In the genomic region with DNA sequence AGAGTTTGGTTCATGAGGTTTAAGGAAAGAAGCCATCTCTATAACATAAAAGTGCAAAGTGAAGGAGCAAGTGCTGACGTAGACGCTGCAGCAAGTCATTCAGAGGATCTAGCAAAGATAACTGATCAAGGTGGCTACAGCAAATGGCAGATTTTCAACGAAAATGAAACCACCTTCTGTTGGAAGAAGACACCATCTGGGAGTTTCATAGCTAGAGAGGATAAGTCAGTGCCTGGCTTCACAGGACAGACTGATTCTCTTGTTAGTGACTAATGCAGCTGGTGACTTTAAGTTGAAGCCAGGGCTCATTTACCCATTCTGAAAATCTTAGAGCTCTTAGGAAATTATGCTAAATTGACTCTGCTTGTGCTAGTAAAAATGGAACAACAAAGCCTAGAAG, we compare ENCODE assay signal across 24 cellular contexts. TPM values are rescaled to one million over a fixed set of nuclear protein-coding genes. Genes with fewer than 3 reads are reported as not detected.
DNase-seq lines count a peak whose midpoint lies in the region; ATAC-seq and TF ChIP-seq lines count a peak whose summit lies in the region.
"Had no signal": no experiment of that assay in that cellular context is flagged by ENCODE, and none has a peak within 500 bp of the region (broad histone marks: within the 10 kb centered on the region; RNA-seq: fewer than 3 reads in every experiment).

No MANE protein-coding gene starts in this region.

- POLR2A ChIA-PET in A673 (lab: Charles Lee; ENCODE audit: low non-redundant PET), result no interaction called here

- peaks cover 16% of the 10 kb centered on the region for H3K4me1 Mint-ChIP-seq in activated T-helper 2 cell treated with anti-CD3 and anti-CD28 coated beads, Interferon-gamma antibody, Interleukin-2, Interleukin-4, amounts not matched to agents 10 μg/mL and 5 μg/mL and 100 μg/mL, durations not matched to agents 14 hours and 24 hours and 36 hours (ENCODE audit: low read depth)
- H3K4me1 Mint-ChIP-seq: activated B cell treated with CpG ODN at 0.5 μM for 24 hours, endodermal cell had no signal

- H3K27ac ChIP-seq in A673 (ENCODE audit: low read depth, low read length, poor library complexity, severe bottlenecking), result no peak overlapping the region
- H3K27ac ChIP-seq: BLaER1 treated with 17β-estradiol and CSF1 and Interleukin-3, amounts not matched to agents 10 nM and 100 nM; right lobe of liver; testis had no signal

- no peaks in the 10 kb centered on the region for H3K9me3 ChIP-seq in A673 (ENCODE audit: low read depth, low read length, poor library complexity, severe bottlenecking)
- H3K9me3 ChIP-seq: right lobe of liver, testis had no signal

- H3K27me3 ChIP-seq in A673 (replicated peaks; ENCODE audit: insufficient read depth, low read depth, low read length, poor library complexity), result peaks cover 36% of the 10 kb centered on the region
- H3K27me3 ChIP-seq: BLaER1 treated with 17β-estradiol and CSF1 and Interleukin-3, amounts not matched to agents 10 nM and 100 nM; right lobe of liver; testis had no signal

- no peaks in the 10 kb centered on the region for H3K4me1 ChIP-seq in A673 (ENCODE audit: insufficient read depth, low read length, poor library complexity, severe bottlenecking)
- H3K4me1 ChIP-seq: BLaER1 treated with 17β-estradiol and CSF1 and Interleukin-3, amounts not matched to agents 10 nM and 100 nM; right lobe of liver; testis had no signal

- intact Hi-C loops in activated T-helper 2 cell treated with anti-CD3 and anti-CD28 coated beads, Interferon-gamma antibody, Interleukin-2, Interleukin-4, amounts not matched to agents 10 μg/mL and 5 μg/mL and 100 μg/mL, durations not matched to agents 14 hours and 24 hours and 36 hours (cut with micrococcal nuclease), result loop anchor here (1.0 kb wide), 2 partner anchors 24 to 47 kb away; partner anchors contain the start of gene ILDR2
- intact Hi-C loops in A673 (cut with micrococcal nuclease; ENCODE audit: unreplicated experiment), result no loop called here

- H3K36me3 Mint-ChIP-seq in activated T-helper 2 cell treated with anti-CD3 and anti-CD28 coated beads, Interferon-gamma antibody, Interleukin-2, Interleukin-4, amounts not matched to agents 10 μg/mL and 5 μg/mL and 100 μg/mL, durations not matched to agents 14 hours and 24 hours and 36 hours (ENCODE audit: low read depth), result no peaks in the 10 kb centered on the region

- CTCF ChIA-PET in A673 (lab: Charles Lee), result no interaction called here

- ATAC-seq in GM18511 (IDR thresholded peaks at IDR 0.05; ENCODE audit: unreplicated experiment), result peak; percentile 48
- ATAC-seq in GM18909 (IDR thresholded peaks at IDR 0.05; ENCODE audit: poor library complexity, unreplicated experiment), result peak; percentile 73
- ATAC-seq in HG02798 (IDR thresholded peaks at IDR 0.05; ENCODE audit: poor library complexity, unreplicated experiment), result peak; percentile 63
- ATAC-seq: left cardiac atrium, right lobe of liver had no signal

- H3K4me3 Mint-ChIP-seq in activated T-helper 2 cell treated with anti-CD3 and anti-CD28 coated beads, Interferon-gamma antibody, Interleukin-2, Interleukin-4, amounts not matched to agents 10 μg/mL and 5 μg/mL and 100 μg/mL, durations not matched to agents 14 hours and 24 hours and 36 hours (ENCODE audit: low read depth), result no peak overlapping the region
- H3K4me3 Mint-ChIP-seq: activated B cell treated with CpG ODN at 0.5 μM for 24 hours; endodermal cell; T-helper 1 cell treated with Interleukin-12 subunit alpha and Interleukin-12 subunit beta and Interleukin-4 antibody, amounts not matched to agents 30 μg/mL and 1 μg/mL, for 36 hours had no signal

- no peaks in the 10 kb centered on the region for H3K36me3 ChIP-seq in A673 (ENCODE audit: insufficient read depth, low read length, poor library complexity, severe bottlenecking)
- H3K36me3 ChIP-seq: BLaER1 treated with 17β-estradiol and CSF1 and Interleukin-3, amounts not matched to agents 10 nM and 100 nM; right lobe of liver had no signal

- BruUV-seq in A673 (replicated peaks; lab: Mats Ljungman, UMichigan), result no TSS peak

- H3K9me3 Mint-ChIP-seq in activated T-helper 2 cell treated with anti-CD3 and anti-CD28 coated beads, Interferon-gamma antibody, Interleukin-2, Interleukin-4, amounts not matched to agents 10 μg/mL and 5 μg/mL and 100 μg/mL, durations not matched to agents 14 hours and 24 hours and 36 hours, result peaks cover 30% of the 10 kb centered on the region
- H3K9me3 Mint-ChIP-seq: endodermal cell had no signal

- peaks cover 8% of the 10 kb centered on the region for H3K27me3 Mint-ChIP-seq in activated T-helper 2 cell treated with anti-CD3 and anti-CD28 coated beads, Interferon-gamma antibody, Interleukin-2, Interleukin-4, amounts not matched to agents 10 μg/mL and 5 μg/mL and 100 μg/mL, durations not matched to agents 14 hours and 24 hours and 36 hours (ENCODE audit: low read depth)

- DNase-seq in activated T-helper 2 cell treated with anti-CD3 and anti-CD28 coated beads, Interferon-gamma antibody, Interleukin-2, Interleukin-4, amounts not matched to agents 10 μg/mL and 5 μg/mL and 100 μg/mL, durations not matched to agents 14 hours and 24 hours and 36 hours (ENCODE audit: low spot score), result no peak
- DNase-seq in A673 (ENCODE audit: low spot score), result no peak
- DNase-seq in NCI-H2107 (lab: John Stamatoyannopoulos, UW), result no peak
- no peak for DNase-seq in cerebellar nuclear complex (lab: John Stamatoyannopoulos, UW)
- DNase-seq: activated B cell treated with CpG ODN at 0.5 μM for 24 hours; amniotic stem cell; DMS53; endodermal cell; Karpas-422; left cardiac atrium; NCI-H1436; nucleus accumbens; right lobe of liver; SHP77; stimulated activated CD4-positive, alpha-beta T cell treated with anti-CD3 and anti-CD28 coated beads, Interleukin-2, amount 100 ng/mL, for 24 hours; testis had no signal

- no peak overlapping the region for H3K4me3 ChIP-seq in A673 (ENCODE audit: low read depth, low read length, poor library complexity, severe bottlenecking)
- H3K4me3 ChIP-seq: BLaER1 treated with 17β-estradiol and CSF1 and Interleukin-3, amounts not matched to agents 10 nM and 100 nM; right lobe of liver; testis had no signal

- TF ChIP-seq CTCF in A673 (conservative IDR thresholded peaks at IDR 0.05; ENCODE audit: low read depth, low read length), result no peak

- H3K27ac Mint-ChIP-seq in activated T-helper 2 cell treated with anti-CD3 and anti-CD28 coated beads, Interferon-gamma antibody, Interleukin-2, Interleukin-4, amounts not matched to agents 10 μg/mL and 5 μg/mL and 100 μg/mL, durations not matched to agents 14 hours and 24 hours and 36 hours, result peak overlapping the region; percentile 60
- H3K27ac Mint-ChIP-seq: activated B cell treated with CpG ODN at 0.5 μM for 24 hours; endodermal cell; T-helper 1 cell treated with Interleukin-12 subunit alpha and Interleukin-12 subunit beta and Interleukin-4 antibody, amounts not matched to agents 30 μg/mL and 1 μg/mL, for 36 hours had no signal

RNA-seq across cellular contexts. Expression of gene MAEL, which starts 10.4 kb away (rescaled TPM):
- total RNA-seq in activated T-helper 2 cell treated with anti-CD3 and anti-CD28 coated beads, Interferon-gamma antibody, Interleukin-2, Interleukin-4, amounts not matched to agents 10 μg/mL and 5 μg/mL and 100 μg/mL, durations not matched to agents 14 hours and 24 hours and 36 hours, result not detected in 2 replicates
- not detected in 2 replicates for total RNA-seq in A673 (2021)
- total RNA-seq: activated B cell treated with CpG ODN at 0.5 μM for 24 hours, H4, mononuclear cell, NCI-H460 had no signal

RNA-seq across cellular contexts. Expression of gene ILDR2, which starts 24.2 kb away (rescaled TPM):
- 18.5 and 22.8 TPM in 2 replicates for total RNA-seq in activated T-helper 2 cell treated with anti-CD3 and anti-CD28 coated beads, Interferon-gamma antibody, Interleukin-2, Interleukin-4, amounts not matched to agents 10 μg/mL and 5 μg/mL and 100 μg/mL, durations not matched to agents 14 hours and 24 hours and 36 hours
- total RNA-seq in A673 (2021), result not detected in 2 replicates

Comparison
In these comparisons a context has a peak if more than half of its experiments do, and no peak if none do; other contexts are left out.
1. RNA of gene ILDR2, which starts 24.2 kb away (total RNA-seq): 18.5 to 22.8 TPM in activated T-helper 2 cell treated with anti-CD3 and anti-CD28 coated beads, Interferon-gamma antibody, Interleukin-2, Interleukin-4, amounts not matched to agents 10 μg/mL and 5 μg/mL and 100 μg/mL, durations not matched to agents 14 hours and 24 hours and 36 hours; not detected in A673; every median in the first group is over 10 times any median in the second.
2. Peak in every context shown above with its lines, with median percentiles within 50 percentile points of each other: ATAC-seq.